Comparison of ENCODE assay signal across 8 cellular contexts in the genomic region with DNA sequence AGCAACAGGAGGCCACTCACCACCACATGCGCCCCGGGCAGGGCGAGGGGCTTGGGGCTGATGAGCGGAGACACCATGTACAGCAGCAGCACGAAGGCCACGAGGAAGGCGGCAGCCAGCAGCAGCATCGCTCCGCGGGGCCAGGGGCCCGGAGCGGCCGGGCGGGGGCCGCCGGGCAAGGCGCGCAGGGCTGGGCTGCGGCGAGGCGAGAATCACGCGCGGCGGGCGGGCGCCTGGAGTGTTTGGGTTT. TPM values are rescaled to one million over a fixed set of nuclear protein-coding genes. Genes with fewer than 3 reads are reported as not detected.
A peak's percentile ranks its signal among the peaks of the same experiment; 100 is the strongest.
DNase-seq lines count a peak whose midpoint lies in the region; ATAC-seq and TF ChIP-seq lines count a peak whose summit lies in the region.

A gene with protein sequence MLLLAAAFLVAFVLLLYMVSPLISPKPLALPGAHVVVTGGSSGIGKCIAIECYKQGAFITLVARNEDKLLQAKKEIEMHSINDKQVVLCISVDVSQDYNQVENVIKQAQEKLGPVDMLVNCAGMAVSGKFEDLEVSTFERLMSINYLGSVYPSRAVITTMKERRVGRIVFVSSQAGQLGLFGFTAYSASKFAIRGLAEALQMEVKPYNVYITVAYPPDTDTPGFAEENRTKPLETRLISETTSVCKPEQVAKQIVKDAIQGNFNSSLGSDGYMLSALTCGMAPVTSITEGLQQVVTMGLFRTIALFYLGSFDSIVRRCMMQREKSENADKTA (minus strand): TSS at position 216 of the 250 bp plus-strand sequence. CDS start 88 bp downstream, at position 128.

- CTCF ChIA-PET in CD8-positive, alpha-beta memory T cell (lab: Charles Lee): interaction anchor here (1.2 to 1.4 kb wide), 2 partner anchors 73 to 652 kb away, joined by 4 read pairs; a partner anchor contains a TSS

- peak within 1 kb of the TSS; percentile 86 for H3K4me2 ChIP-seq in neural progenitor cell

- no peak for DNase-seq in CD8-positive, alpha-beta memory T cell
- DNase-seq in RPMI7951 (ENCODE audit: low read depth) (no peak), esophagus muscularis mucosa (ENCODE audit: extremely low spot score) (no peak), neural progenitor cell (ENCODE audit: low spot score) (no peak), DMS153 (lab: John Stamatoyannopoulos, UW) (no peak), NCI-H187 (lab: John Stamatoyannopoulos, UW) (no peak)
- no peak for DNase-seq in effector CD8-positive, alpha-beta T cell (lab: John Stamatoyannopoulos, UW)

- POLR2A ChIA-PET in CD8-positive, alpha-beta memory T cell (lab: Charles Lee): interaction anchor here (1.0 to 1.3 kb wide), 2 partner anchors 56 to 844 kb away, joined by 3 to 4 read pairs; a partner anchor contains a TSS

- no CpG with 5 or more reads among the region's 27 CpGs for WGBS in esophagus muscularis mucosa

- TF ChIP-seq POLR2A in esophagus muscularis mucosa (IDR thresholded peaks at IDR 0.05; ENCODE audit: low read depth) (no peak), GM18505 (IDR thresholded peaks at IDR 0.05; ENCODE audit: borderline replicate concordance, extremely low read depth, insufficient read depth, insufficient read length) (no peak)

- H2AFZ ChIP-seq in neural progenitor cell (replicated peaks): peak within 1 kb of the TSS; percentile 80

- intact Hi-C loops in esophagus muscularis mucosa (cut with DNase I): loop anchor here (5.0 kb wide), 1 partner anchor 55 kb away; a partner anchor contains a TSS

- no peak for TF ChIP-seq EP300 in esophagus muscularis mucosa (IDR thresholded peaks at IDR 0.05)

- TF ChIP-seq CTCF in esophagus muscularis mucosa (IDR thresholded peaks at IDR 0.05) (no peak), neural progenitor cell (IDR thresholded peaks at IDR 0.05) (no peak)

- H3K36me3 ChIP-seq in CD8-positive, alpha-beta memory T cell (ENCODE audit: insufficient read depth, low read length): no peaks in the 10 kb centered on the region
- peaks cover 6 to 10% (median 9%) of the 10 kb centered on the region in 4 donors for H3K36me3 ChIP-seq in esophagus muscularis mucosa
- no peaks in the 10 kb centered on the region for H3K36me3 ChIP-seq in neural progenitor cell

- H3K4me3 ChIP-seq in CD8-positive, alpha-beta memory T cell (ENCODE audit: low read length): peak within 1 kb of the TSS; percentile 94
- H3K4me3 ChIP-seq in esophagus muscularis mucosa (peak within 1 kb of the TSS; percentile 85 to 97 (median 90)), neural progenitor cell (peak within 1 kb of the TSS; percentile 93)

- no peak for ATAC-seq in GM18505 (IDR thresholded peaks at IDR 0.05; ENCODE audit: unreplicated experiment)

- H4K20me1 ChIP-seq in neural progenitor cell (ENCODE audit: low read depth): peaks cover 17% of the 10 kb centered on the region

- peak within 1 kb of the TSS; percentile 69 for H3K9ac ChIP-seq in neural progenitor cell

- H3K27me3 ChIP-seq in CD8-positive, alpha-beta memory T cell (ENCODE audit: insufficient read depth, low read length, poor library complexity, severe bottlenecking): no peaks in the 10 kb centered on the region
- H3K27me3 ChIP-seq in esophagus muscularis mucosa (no peaks in the 10 kb centered on the region), neural progenitor cell (no peaks in the 10 kb centered on the region)

- peak within 1 kb of the TSS; percentile 53 for H3K27ac ChIP-seq in CD8-positive, alpha-beta memory T cell (ENCODE audit: low read depth, low read length)
- peak within 1 kb of the TSS; percentile 95 to 98 (median 98) for H3K27ac ChIP-seq in esophagus muscularis mucosa (replicated peaks in 1 of 4)
- peak within 1 kb of the TSS; percentile 94 for H3K27ac ChIP-seq in neural progenitor cell

- H3K27ac Mint-ChIP-seq in CD8-positive, alpha-beta memory T cell: peak within 1 kb of the TSS; percentile 77 to 94 (median 90)
- peak within 1 kb of the TSS; percentile 92 for H3K27ac Mint-ChIP-seq in neural progenitor cell

- no peaks in the 10 kb centered on the region for H3K27me3 Mint-ChIP-seq in CD8-positive, alpha-beta memory T cell
- peaks cover 2% of the 10 kb centered on the region for H3K27me3 Mint-ChIP-seq in neural progenitor cell (ENCODE audit: insufficient read depth, low read depth)

- peaks cover 20% of the 10 kb centered on the region for H3F3A ChIP-seq in neural progenitor cell (ENCODE audit: low read depth)

- H3K4me3 Mint-ChIP-seq in CD8-positive, alpha-beta memory T cell: peak within 1 kb of the TSS; percentile 90 to 97 (median 95)
- peak within 1 kb of the TSS; percentile 95 for H3K4me3 Mint-ChIP-seq in neural progenitor cell

- H3K4me1 Mint-ChIP-seq in CD8-positive, alpha-beta memory T cell: peaks cover 48 to 51% (median 51%) of the 10 kb centered on the region in 3 donors
- peaks cover 15% of the 10 kb centered on the region for H3K4me1 Mint-ChIP-seq in neural progenitor cell

- no peaks in the 10 kb centered on the region for H3K9me3 Mint-ChIP-seq in CD8-positive, alpha-beta memory T cell
- peaks cover 5% of the 10 kb centered on the region for H3K9me3 Mint-ChIP-seq in neural progenitor cell

- H3K9me3 ChIP-seq in CD8-positive, alpha-beta memory T cell (ENCODE audit: low read length): no peaks in the 10 kb centered on the region
- H3K9me3 ChIP-seq in esophagus muscularis mucosa (no peaks in the 10 kb centered on the region), neural progenitor cell (ENCODE audit: low read depth) (no peaks in the 10 kb centered on the region)

- peaks cover 36% of the 10 kb centered on the region for H3K4me1 ChIP-seq in CD8-positive, alpha-beta memory T cell (ENCODE audit: insufficient read depth, low read length)
- H3K4me1 ChIP-seq in esophagus muscularis mucosa: peaks cover 11 to 35% (median 27%) of the 10 kb centered on the region in 4 donors
- peaks cover 10% of the 10 kb centered on the region for H3K4me1 ChIP-seq in neural progenitor cell

- peaks cover under 1 to 18% (median 2%) of the 10 kb centered on the region in 3 donors for H3K36me3 Mint-ChIP-seq in CD8-positive, alpha-beta memory T cell
- peaks cover 14% of the 10 kb centered on the region for H3K36me3 Mint-ChIP-seq in neural progenitor cell

- H3K79me2 ChIP-seq in neural progenitor cell (ENCODE audit: low read depth): peaks cover 39% of the 10 kb centered on the region

RNA-seq across cellular contexts. Expression of the gene that starts here (rescaled TPM):
- 10 to 100 TPM; 52.1 to 55.3 TPM for total RNA-seq in CD8-positive, alpha-beta memory T cell
- polyA plus RNA-seq in CD8-positive, alpha-beta memory T cell: 103 TPM
- 17.1 and 20.8 TPM in 2 replicates for total RNA-seq in RPMI7951 (2014; rRNA removed; shearing (Covaris generic))
- total RNA-seq in esophagus muscularis mucosa (10 to 100 TPM; 41.8 to 58.8 (median 49.8) TPM), neural progenitor cell (ENCODE audit: low replicate concordance) (20.6 and 21.2 TPM in 2 replicates)
